In the genomic region with DNA sequence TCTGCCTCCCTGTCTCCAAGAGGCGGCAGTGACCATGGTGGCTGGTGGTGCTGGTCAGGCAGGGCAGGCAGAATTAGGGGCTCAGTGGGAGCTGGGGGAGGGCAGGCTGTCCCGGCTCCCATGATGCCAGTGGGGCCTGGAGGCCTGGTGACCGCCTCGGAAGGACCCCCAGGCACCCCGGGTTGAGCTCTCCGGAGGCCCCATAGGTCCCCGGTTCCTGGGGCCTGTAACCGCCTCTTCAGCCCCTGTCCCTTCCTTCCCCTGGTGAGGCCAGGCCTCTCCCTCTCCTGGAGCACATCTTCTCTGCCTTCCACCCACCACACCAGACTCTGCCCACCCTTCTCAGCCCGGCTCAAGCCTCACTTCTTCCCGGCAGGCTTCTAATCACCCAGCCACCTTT, we compare ENCODE assay signal across 1 cellular context.
TF ChIP-seq lines count a peak whose summit lies in the region.

No MANE protein-coding gene starts in this region.

TF ChIP-seq in GM23338, 12 proteins besides CTCF, POLR2A, EP300 and RAD21 (continued from another document):
- no peak for TF ChIP-seq REST (IDR thresholded peaks at IDR 0.05; ENCODE audit: unreplicated experiment)
- TF ChIP-seq ETS1 (IDR thresholded peaks at IDR 0.05), result no peak
- no peak for TF ChIP-seq POLR2AphosphoS5 (IDR thresholded peaks at IDR 0.05; ENCODE audit: low read depth)
- TF ChIP-seq STAT1 (IDR thresholded peaks at IDR 0.05; ENCODE audit: unreplicated experiment), result no peak
- TF ChIP-seq CREB1 (CRISPR knock-in tag; IDR thresholded peaks at IDR 0.05; ENCODE audit: low read depth), result no peak
- no peak for TF ChIP-seq ZNF114 (CRISPR knock-in tag; IDR thresholded peaks at IDR 0.05)
- TF ChIP-seq EZH2phosphoT487 (IDR thresholded peaks at IDR 0.05; ENCODE audit: unreplicated experiment), result no peak
- no peak for TF ChIP-seq EZH2 (IDR thresholded peaks at IDR 0.05; ENCODE audit: low read depth, unreplicated experiment)
- no peak for TF ChIP-seq ZNF331 (CRISPR knock-in tag; IDR thresholded peaks at IDR 0.05; ENCODE audit: low read depth)
